ENCODE assay signal across 2 cellular contexts in genomic region chr6:105606871-105607421, GRCh38.
TF ChIP-seq lines count a peak whose summit lies in the region.

No MANE protein-coding gene starts in this region.

TF ChIP-seq in IMR-90, 13 proteins besides CTCF, POLR2A, EP300 and RAD21:
- no peak for TF ChIP-seq FOS (IDR thresholded peaks at IDR 0.05; ENCODE audit: low read depth, low read length)
- TF ChIP-seq BHLHE40 (IDR thresholded peaks at IDR 0.05; ENCODE audit: low read depth, low read length) = no peak
- no peak for TF ChIP-seq ELK1 (IDR thresholded peaks at IDR 0.05; ENCODE audit: borderline replicate concordance, low read depth, low read length)
- TF ChIP-seq RCOR1 (IDR thresholded peaks at IDR 0.05; ENCODE audit: insufficient replicate concordance, low read length) = no peak
- no peak for TF ChIP-seq MAZ (IDR thresholded peaks at IDR 0.05; ENCODE audit: borderline replicate concordance, low read depth, low read length)
- TF ChIP-seq CEBPB (IDR thresholded peaks at IDR 0.05; ENCODE audit: low read depth, low read length) = no peak

TF ChIP-seq in H1, 55 proteins besides CTCF, POLR2A, EP300 and RAD21:
- TF ChIP-seq GABPA (IDR thresholded peaks at IDR 0.05; ENCODE audit: borderline replicate concordance, insufficient read depth, low read length) (no peak), PHF8 (conservative IDR thresholded peaks at IDR 0.05; ENCODE audit: low read depth, low read length) (no peak), MAX (IDR thresholded peaks at IDR 0.05) (no peak), CHD7 (IDR thresholded peaks at IDR 0.05; ENCODE audit: insufficient replicate concordance, low read length) (no peak), SRF (IDR thresholded peaks at IDR 0.05; ENCODE audit: low read depth, low read length) (no peak), ASH2L (IDR thresholded peaks at IDR 0.05; ENCODE audit: low read length) (no peak), TCF12 (IDR thresholded peaks at IDR 0.05; ENCODE audit: low read depth, low read length) (no peak)
